Comparison of ENCODE assay signal across 8 cellular contexts in genomic region chrX:153609917-153610833, GRCh38. TPM values are rescaled to one million over a fixed set of nuclear protein-coding genes. Genes with fewer than 3 reads are reported as not detected.
A peak's percentile ranks its signal among the peaks of the same experiment; 100 is the strongest.
DNase-seq lines count a peak whose midpoint lies in the region; ATAC-seq and TF ChIP-seq lines count a peak whose summit lies in the region.

No MANE protein-coding gene starts in this region.

- no peaks in the 10 kb centered on the region for H3K36me3 Mint-ChIP-seq in activated T-helper 1 cell treated with anti-CD3 and anti-CD28 coated beads, Interleukin-12 subunit alpha, Interleukin-12 subunit beta, Interleukin-2, Interleukin-4 antibody, amounts not matched to agents 30 ng/mL and 10 ng/mL and 1 ng/mL, durations not matched to agents 14 hours and 24 hours and 36 hours (ENCODE audit: low read depth)
- H3K36me3 Mint-ChIP-seq in nephron (ENCODE audit: low read depth): no peaks in the 10 kb centered on the region
- no peaks in the 10 kb centered on the region for H3K36me3 Mint-ChIP-seq in stimulated activated memory B cell treated with anti-CD40 and anti-IgM and Interleukin-4, amounts not matched to agents 10 μg/mL and 1 μg/mL and 100 μg/mL, for 72 hours

- H3K9me3 Mint-ChIP-seq in activated T-helper 1 cell treated with anti-CD3 and anti-CD28 coated beads, Interleukin-12 subunit alpha, Interleukin-12 subunit beta, Interleukin-2, Interleukin-4 antibody, amounts not matched to agents 30 ng/mL and 10 ng/mL and 1 ng/mL, durations not matched to agents 14 hours and 24 hours and 36 hours: no peaks in the 10 kb centered on the region
- peaks cover 21% of the 10 kb centered on the region for H3K9me3 Mint-ChIP-seq in nephron
- no peaks in the 10 kb centered on the region for H3K9me3 Mint-ChIP-seq in stimulated activated memory B cell treated with anti-CD40 and anti-IgM and Interleukin-4, amounts not matched to agents 10 μg/mL and 1 μg/mL and 100 μg/mL, for 72 hours

- H3K9me3 ChIP-seq in OCI-LY3 (ENCODE audit: insufficient read depth, low read length) (no peaks in the 10 kb centered on the region), fibroblast of lung (ENCODE audit: control insufficient read depth, insufficient read depth, low read depth, low read length) (no peaks in the 10 kb centered on the region)

- ATAC-seq in HG03432 (IDR thresholded peaks at IDR 0.05; ENCODE audit: unreplicated experiment): peak; percentile 88
- ATAC-seq in stimulated activated memory B cell treated with anti-CD40 and anti-IgM and Interleukin-4, amounts not matched to agents 10 μg/mL and 1 μg/mL and 100 μg/mL, for 72 hours: peak; percentile 82
- ATAC-seq in GM21360 (IDR thresholded peaks at IDR 0.05; ENCODE audit: unreplicated experiment): no peak

- DNase-seq in GF-D8 (lab: John Stamatoyannopoulos, UW): peak; percentile 0
- peak; percentile 58 for DNase-seq in activated T-helper 1 cell treated with anti-CD3 and anti-CD28 coated beads, Interleukin-12 subunit alpha, Interleukin-12 subunit beta, Interleukin-2, Interleukin-4 antibody, amounts not matched to agents 30 ng/mL and 10 ng/mL and 1 ng/mL, durations not matched to agents 14 hours and 24 hours and 36 hours (ENCODE audit: low spot score)
- DNase-seq in fibroblast of lung (ENCODE audit: low read depth in 2 of 2): peak; percentile 59 to 68

- H3K4me3 Mint-ChIP-seq in activated T-helper 1 cell treated with anti-CD3 and anti-CD28 coated beads, Interleukin-12 subunit alpha, Interleukin-12 subunit beta, Interleukin-2, Interleukin-4 antibody, amounts not matched to agents 30 ng/mL and 10 ng/mL and 1 ng/mL, durations not matched to agents 14 hours and 24 hours and 36 hours: peak overlapping the region; percentile 77
- H3K4me3 Mint-ChIP-seq in nephron: peak overlapping the region; percentile 80 to 81 (median 81)
- peak overlapping the region; percentile 78 for H3K4me3 Mint-ChIP-seq in stimulated activated memory B cell treated with anti-CD40 and anti-IgM and Interleukin-4, amounts not matched to agents 10 μg/mL and 1 μg/mL and 100 μg/mL, for 72 hours

- TF ChIP-seq CTCF in OCI-LY3 (IDR thresholded peaks at IDR 0.05; ENCODE audit: low read depth, low read length) (peak; percentile 58), fibroblast of lung (conservative IDR thresholded peaks at IDR 0.05 in 1 of 2, IDR thresholded peaks at IDR 0.05 in 1 of 2; ENCODE audit: low read depth in 1 of 2, low read length in 2 of 2) (peak; percentile 39 to 65), nephron (IDR thresholded peaks at IDR 0.05; ENCODE audit: unreplicated experiment in 3 of 3) (peak; percentile 62 to 71 (median 68))

- H4K20me1 ChIP-seq in OCI-LY3 (ENCODE audit: insufficient read depth, low read length) (no peaks in the 10 kb centered on the region), fibroblast of lung (ENCODE audit: control insufficient read depth, extremely low read depth, insufficient read depth, low read length) (no peaks in the 10 kb centered on the region)

- H3K36me3 ChIP-seq in OCI-LY3 (replicated peaks; ENCODE audit: low read depth, low read length) (no peaks in the 10 kb centered on the region), fibroblast of lung (ENCODE audit: control insufficient read depth, insufficient read depth, low read length) (no peaks in the 10 kb centered on the region)

- intact Hi-C loops in activated T-helper 1 cell treated with anti-CD3 and anti-CD28 coated beads, Interleukin-12 subunit alpha, Interleukin-12 subunit beta, Interleukin-2, Interleukin-4 antibody, amounts not matched to agents 30 ng/mL and 10 ng/mL and 1 ng/mL, durations not matched to agents 14 hours and 24 hours and 36 hours (cut with micrococcal nuclease): loop anchor here (2.0 kb wide), 2 partner anchors 59 to 669 kb away; no protein-coding TSS in a partner anchor

- no peaks in the 10 kb centered on the region for H3K79me2 ChIP-seq in OCI-LY3 (ENCODE audit: low read length)
- H3K79me2 ChIP-seq in fibroblast of lung (ENCODE audit: control insufficient read depth, insufficient read depth, low read length): no peaks in the 10 kb centered on the region

- peaks cover 17% of the 10 kb centered on the region for H3K27me3 Mint-ChIP-seq in activated T-helper 1 cell treated with anti-CD3 and anti-CD28 coated beads, Interleukin-12 subunit alpha, Interleukin-12 subunit beta, Interleukin-2, Interleukin-4 antibody, amounts not matched to agents 30 ng/mL and 10 ng/mL and 1 ng/mL, durations not matched to agents 14 hours and 24 hours and 36 hours (ENCODE audit: insufficient read depth)
- H3K27me3 Mint-ChIP-seq in nephron (ENCODE audit: low read depth): peaks cover 8% of the 10 kb centered on the region
- H3K27me3 Mint-ChIP-seq in stimulated activated memory B cell treated with anti-CD40 and anti-IgM and Interleukin-4, amounts not matched to agents 10 μg/mL and 1 μg/mL and 100 μg/mL, for 72 hours: peaks cover 9% of the 10 kb centered on the region

- H3K4me1 Mint-ChIP-seq in activated T-helper 1 cell treated with anti-CD3 and anti-CD28 coated beads, Interleukin-12 subunit alpha, Interleukin-12 subunit beta, Interleukin-2, Interleukin-4 antibody, amounts not matched to agents 30 ng/mL and 10 ng/mL and 1 ng/mL, durations not matched to agents 14 hours and 24 hours and 36 hours (ENCODE audit: low read depth): peaks cover 12% of the 10 kb centered on the region
- H3K4me1 Mint-ChIP-seq in nephron: peaks cover 4% of the 10 kb centered on the region
- H3K4me1 Mint-ChIP-seq in stimulated activated memory B cell treated with anti-CD40 and anti-IgM and Interleukin-4, amounts not matched to agents 10 μg/mL and 1 μg/mL and 100 μg/mL, for 72 hours: peaks cover 22% of the 10 kb centered on the region

- peak overlapping the region; percentile 52 for H3K4me3 ChIP-seq in OCI-LY3 (ENCODE audit: low read length)
- H3K4me3 ChIP-seq in fibroblast of lung (replicated peaks in 1 of 4; ENCODE audit: control extremely low read depth in 1 of 4, insufficient read depth in 1 of 4, low read depth in 3 of 4, low read length in 4 of 4): peak overlapping the region in 2 of 4 experiments; percentile 24 to 37

- H2AFZ ChIP-seq in OCI-LY3 (ENCODE audit: low read depth, low read length): no peak overlapping the region
- H2AFZ ChIP-seq in fibroblast of lung (ENCODE audit: low read length): no peak overlapping the region

- H3K27ac Mint-ChIP-seq in activated T-helper 1 cell treated with anti-CD3 and anti-CD28 coated beads, Interleukin-12 subunit alpha, Interleukin-12 subunit beta, Interleukin-2, Interleukin-4 antibody, amounts not matched to agents 30 ng/mL and 10 ng/mL and 1 ng/mL, durations not matched to agents 14 hours and 24 hours and 36 hours: peak overlapping the region; percentile 75
- H3K27ac Mint-ChIP-seq in nephron: peak overlapping the region; percentile 64 to 90 (median 74)
- peak overlapping the region; percentile 77 for H3K27ac Mint-ChIP-seq in stimulated activated memory B cell treated with anti-CD40 and anti-IgM and Interleukin-4, amounts not matched to agents 10 μg/mL and 1 μg/mL and 100 μg/mL, for 72 hours

- H3K9ac ChIP-seq in OCI-LY3 (ENCODE audit: low read length) (peak overlapping the region; percentile 28; the same call in 1 of the 2 replicates), fibroblast of lung (ENCODE audit: insufficient read depth, low read length) (no peak overlapping the region)

- peak overlapping the region; percentile 62 for H3K4me2 ChIP-seq in OCI-LY3 (ENCODE audit: low read length)
- peak overlapping the region; percentile 35 for H3K4me2 ChIP-seq in fibroblast of lung (ENCODE audit: extremely low read depth, insufficient read depth, low read length)

- H3K27me3 ChIP-seq in OCI-LY3 (ENCODE audit: low read depth, low read length): peaks cover 24% of the 10 kb centered on the region
- no peaks in the 10 kb centered on the region for H3K27me3 ChIP-seq in fibroblast of lung (ENCODE audit: control insufficient read depth, insufficient read depth, low read length)

- H3K4me1 ChIP-seq in OCI-LY3 (ENCODE audit: low read length) (peaks cover 36% of the 10 kb centered on the region), fibroblast of lung (ENCODE audit: control insufficient read depth, extremely low read depth, insufficient read depth, low read length) (no peaks in the 10 kb centered on the region)

- H3K27ac ChIP-seq in OCI-LY3 (ENCODE audit: low read length) (no peak overlapping the region), fibroblast of lung (ENCODE audit: insufficient read depth, low read length) (no peak overlapping the region)

RNA-seq across cellular contexts. Expression of gene CCNQ, which starts 11.2 kb away (rescaled TPM):
- 28.0 and 29.3 TPM in 2 replicates for total RNA-seq in activated T-helper 1 cell treated with anti-CD3 and anti-CD28 coated beads, Interleukin-12 subunit alpha, Interleukin-12 subunit beta, Interleukin-2, Interleukin-4 antibody, amounts not matched to agents 30 ng/mL and 10 ng/mL and 1 ng/mL, durations not matched to agents 14 hours and 24 hours and 36 hours
- total RNA-seq in fibroblast of lung: 24.4 and 28.2 TPM in 2 replicates
- 19.9 and 22.8 TPM in 2 replicates for polyA plus RNA-seq in fibroblast of lung
- 25.2 and 30.4 TPM in 2 replicates for polyA plus RNA-seq in fibroblast of lung (2012)
- 44.1 and 48.3 TPM in 2 replicates for polyA minus RNA-seq in fibroblast of lung (ENCODE audit: low replicate concordance)

RNA-seq across cellular contexts. Expression of gene DUSP9, which starts 36.8 kb away (rescaled TPM):
- total RNA-seq in activated T-helper 1 cell treated with anti-CD3 and anti-CD28 coated beads, Interleukin-12 subunit alpha, Interleukin-12 subunit beta, Interleukin-2, Interleukin-4 antibody, amounts not matched to agents 30 ng/mL and 10 ng/mL and 1 ng/mL, durations not matched to agents 14 hours and 24 hours and 36 hours: 0.10 TPM in 2 replicates
- under 0.01 TPM in 1 of 2 replicates, not detected in the other for total RNA-seq in fibroblast of lung
- not detected in 2 replicates for polyA plus RNA-seq in fibroblast of lung
- not detected in 2 replicates for polyA plus RNA-seq in fibroblast of lung (2012)
- polyA minus RNA-seq in fibroblast of lung (ENCODE audit: low replicate concordance): not detected in 2 replicates

Comparison
In these comparisons a context has a peak if more than half of its experiments do, and no peak if none do; other contexts are left out.
1. DNase-seq: peak in every context shown above with its lines; median percentile 64 in fibroblast of lung; 58 in activated T-helper 1 cell treated with anti-CD3 and anti-CD28 coated beads, Interleukin-12 subunit alpha, Interleukin-12 subunit beta, Interleukin-2, Interleukin-4 antibody, amounts not matched to agents 30 ng/mL and 10 ng/mL and 1 ng/mL, durations not matched to agents 14 hours and 24 hours and 36 hours; 0 in GF-D8.